ENCODE assay signal across 10 cellular contexts in the genomic region with DNA sequence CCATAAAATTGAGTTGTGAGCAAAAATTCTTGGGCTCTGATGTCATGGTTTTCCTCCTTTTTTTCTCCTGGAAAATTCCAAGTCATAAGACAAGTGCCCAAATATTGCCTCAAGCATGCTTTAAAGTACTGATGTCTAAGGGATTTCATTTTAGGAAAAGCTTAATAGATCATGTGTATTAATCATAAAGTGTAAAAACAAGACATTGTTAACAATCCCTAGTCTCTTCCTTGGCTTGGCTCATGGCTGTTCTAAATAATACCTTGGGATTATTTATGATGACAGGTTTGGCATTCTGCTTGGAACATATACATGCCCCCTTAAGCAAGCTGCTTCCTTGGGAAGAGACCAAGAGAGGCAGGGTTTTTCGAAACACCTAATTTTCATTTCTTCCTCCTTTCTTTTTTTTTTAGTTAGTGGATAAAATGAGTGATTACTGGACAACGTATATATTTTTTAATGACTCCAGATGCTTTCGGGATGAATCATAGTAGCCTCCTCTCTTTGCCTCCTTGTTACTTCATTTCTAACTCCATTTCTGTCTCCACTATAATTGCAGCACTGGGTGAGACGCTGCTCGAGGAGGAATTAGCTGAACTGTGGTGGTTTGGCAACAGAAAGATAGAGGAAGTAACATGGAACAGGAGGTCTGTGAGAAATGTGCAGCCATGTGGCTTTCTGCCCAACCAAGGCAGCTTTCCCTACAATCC.
DNase-seq lines count a peak whose midpoint lies in the region; ATAC-seq, FAIRE-seq and TF ChIP-seq lines count a peak whose summit lies in the region.
"Had no signal": no experiment of that assay in that cellular context is flagged by ENCODE, and none has a peak within 500 bp of the region (broad histone marks: within the 10 kb centered on the region; RNA-seq: fewer than 3 reads in every experiment).

No MANE protein-coding gene starts in this region.

- no peaks in the 10 kb centered on the region for H4K20me1 ChIP-seq in HepG2 (ENCODE audit: insufficient read depth, low read length)

- H3K36me3 ChIP-seq in right lobe of liver: no peaks in the 10 kb centered on the region
- no peaks in the 10 kb centered on the region for H3K36me3 ChIP-seq in HepG2 (replicated peaks in 1 of 2; ENCODE audit: control insufficient read depth in 1 of 2, insufficient read depth in 2 of 2, low read length in 2 of 2)
- no peaks in the 10 kb centered on the region for H3K36me3 ChIP-seq in SJSA1

- H3K27ac ChIP-seq in right lobe of liver (no peak overlapping the region), HepG2 (ENCODE audit: extremely low read length, insufficient read depth, low read length) (no peak overlapping the region), SJSA1 (peak overlapping the region; percentile 47)

- peaks cover 4% of the 10 kb centered on the region for H3K4me1 Mint-ChIP-seq in glutamatergic neuron (ENCODE audit: low read depth, unreplicated experiment)

- CTCF ChIA-PET in HepG2 (lab: Yijun Ruan, JAX; ENCODE audit: low intra/inter-chr PET ratio, low total read pairs): no interaction called here

- H3K9me3 Mint-ChIP-seq in glutamatergic neuron (ENCODE audit: unreplicated experiment): no peaks in the 10 kb centered on the region
- H3K9me3 Mint-ChIP-seq: dendritic cell treated with granulocyte-macrophage colony-stimulating factor and Interleukin-4, amounts not matched to agents 40 ng/mL and 50 ng/mL, for 4 days had no signal

- H3K27me3 ChIP-seq in right lobe of liver (no peaks in the 10 kb centered on the region), HepG2 (ENCODE audit: control insufficient read depth in 1 of 2, insufficient read depth in 2 of 2, low read length in 2 of 2) (no peaks in the 10 kb centered on the region), SJSA1 (replicated peaks) (no peaks in the 10 kb centered on the region)

- no peak overlapping the region for H2AFZ ChIP-seq in HepG2 (ENCODE audit: low read length)

- peak; percentile 38 to 65 (median 52) for ATAC-seq in right lobe of liver
- ATAC-seq in HepG2: no peak
- no peak for ATAC-seq in GM19467 (IDR thresholded peaks at IDR 0.05; ENCODE audit: unreplicated experiment)
- no peak for ATAC-seq in GM18907 (IDR thresholded peaks at IDR 0.05; ENCODE audit: unreplicated experiment)
- no peak for ATAC-seq in GM21447 (IDR thresholded peaks at IDR 0.05; ENCODE audit: unreplicated experiment)
- no peak for ATAC-seq in HG02840 (IDR thresholded peaks at IDR 0.05; ENCODE audit: low FRiP score, unreplicated experiment)

- H3K79me2 ChIP-seq in HepG2 (ENCODE audit: insufficient read depth, low read length): no peaks in the 10 kb centered on the region

- POLR2A ChIA-PET in HepG2 (lab: Yijun Ruan, JAX): no interaction called here

- no peaks in the 10 kb centered on the region for H3K4me1 ChIP-seq in right lobe of liver
- no peaks in the 10 kb centered on the region for H3K4me1 ChIP-seq in HepG2 (ENCODE audit: insufficient read depth, low read length)
- H3K4me1 ChIP-seq in SJSA1 (replicated peaks): peaks cover 20% of the 10 kb centered on the region

- peak overlapping the region; percentile 33 for H3K27ac Mint-ChIP-seq in glutamatergic neuron (ENCODE audit: unreplicated experiment)

- no peaks in the 10 kb centered on the region for H3K36me3 Mint-ChIP-seq in glutamatergic neuron (ENCODE audit: unreplicated experiment)

- H3K9ac ChIP-seq in HepG2 (ENCODE audit: insufficient read depth, low read depth, low read length): no peak overlapping the region

- in situ Hi-C loops in HepG2 (cut with HindIII; ENCODE audit: extremely low pct_ligation_motif_present, low pct_unique_long_range_greater_than_20kb): no loop called here

- FAIRE-seq in HepG2 (lab: Jason Lieb, UNC): no peak

- H3K4me2 ChIP-seq in HepG2 (ENCODE audit: low read depth, low read length): no peak overlapping the region

- no TSS peak for BruUV-seq in HepG2 (replicated peaks; lab: Mats Ljungman, UMichigan)

- TF ChIP-seq EP300 in HepG2 (IDR thresholded peaks at IDR 0.05; ENCODE audit: low read depth in 2 of 2, low read length in 2 of 2): no peak
- no peak for TF ChIP-seq EP300 in HepG2 (CRISPR knock-in tag; IDR thresholded peaks at IDR 0.05; ENCODE audit: borderline replicate concordance)

- no peak overlapping the region for H3K4me3 Mint-ChIP-seq in glutamatergic neuron (ENCODE audit: unreplicated experiment)
- H3K4me3 Mint-ChIP-seq: dendritic cell treated with granulocyte-macrophage colony-stimulating factor and Interleukin-4, amounts not matched to agents 40 ng/mL and 50 ng/mL, for 4 days had no signal

- intact Hi-C loops in right lobe of liver (cut with DNase I) (no loop called here), HepG2 (cut with micrococcal nuclease; ENCODE audit: unreplicated experiment) (no loop called here)

- no peak overlapping the region for H3K4me3 ChIP-seq in right lobe of liver
- no peak overlapping the region for H3K4me3 ChIP-seq in HepG2 (replicated peaks in 1 of 3; ENCODE audit: insufficient read depth in 1 of 3, low read depth in 2 of 3, low read length in 3 of 3)
- H3K4me3 ChIP-seq in SJSA1: no peak overlapping the region

- H3K27me3 Mint-ChIP-seq in glutamatergic neuron (ENCODE audit: unreplicated experiment): no peaks in the 10 kb centered on the region
- H3K27me3 Mint-ChIP-seq: dendritic cell treated with granulocyte-macrophage colony-stimulating factor and Interleukin-4, amounts not matched to agents 40 ng/mL and 50 ng/mL, for 4 days had no signal

- no peak for TF ChIP-seq RAD21 in HepG2 (CRISPR knock-in tag; IDR thresholded peaks at IDR 0.05)

- TF ChIP-seq CTCF in right lobe of liver (IDR thresholded peaks at IDR 0.05): no peak
- no peak for TF ChIP-seq CTCF in HepG2 (CRISPR knock-in tag; IDR thresholded peaks at IDR 0.05)
- no peak for TF ChIP-seq CTCF in glutamatergic neuron (IDR thresholded peaks at IDR 0.05; ENCODE audit: partially characterized antibody, unreplicated experiment)

- H3K9me3 ChIP-seq in right lobe of liver (no peaks in the 10 kb centered on the region), HepG2 (ENCODE audit: low read length) (no peaks in the 10 kb centered on the region), SJSA1 (replicated peaks) (no peaks in the 10 kb centered on the region)

- no peak for TF ChIP-seq POLR2A in right lobe of liver (IDR thresholded peaks at IDR 0.05)
- TF ChIP-seq POLR2A in HepG2 (IDR thresholded peaks at IDR 0.05; ENCODE audit: insufficient read depth in 1 of 2, low read depth in 2 of 2, low read length in 2 of 2): no peak

- no peak for DNase-seq in right lobe of liver
- no peak for DNase-seq in HepG2 (ENCODE audit: low spot score)
- DNase-seq in SJSA1 (ENCODE audit: low read depth in 1 of 2, low spot score in 2 of 2): peak in 1 of 2 experiments; percentile 40
- DNase-seq in glutamatergic neuron: no peak
- DNase-seq: DND-41 had no signal

- WGBS in right lobe of liver (ENCODE audit: insufficient coverage, low coverage, low lambda C conversion rate, missing lambda C conversion rate): 55% methylated on average over 5 of the region's 5 CpGs
- WGBS in HepG2 (ENCODE audit: low lambda C conversion rate): 13% methylated on average over 5 of the region's 5 CpGs

TF ChIP-seq in HepG2, 621 proteins besides CTCF, POLR2A, EP300 and RAD21:
- no peak for TF ChIP-seq YEATS4 (CRISPR knock-in tag; IDR thresholded peaks at IDR 0.05; ENCODE audit: borderline replicate concordance)
- TF ChIP-seq GATAD2A (CRISPR knock-in tag; IDR thresholded peaks at IDR 0.05): no peak
- no peak for TF ChIP-seq ZNF446 (CRISPR knock-in tag; IDR thresholded peaks at IDR 0.05)

Comparison
In these comparisons a context has a peak if more than half of its experiments do, and no peak if none do; other contexts are left out.
1. ATAC-seq: peak in right lobe of liver (4 of 4); none in HepG2 (single experiment), GM19467 (single experiment), GM18907 (single experiment), GM21447 (single experiment) and HG02840 (single experiment).